8 cellular contexts compared by ENCODE assay signal in genomic region chr12:57765003-57765697, GRCh38. TPM values are rescaled to one million over a fixed set of nuclear protein-coding genes. Genes with fewer than 3 reads are reported as not detected.
DNase-seq lines count a peak whose midpoint lies in the region; ATAC-seq and TF ChIP-seq lines count a peak whose summit lies in the region.

No MANE protein-coding gene starts in this region.

- H3K4me2 ChIP-seq in OCI-LY3 (ENCODE audit: low read length) (peak overlapping the region; percentile 83), skeletal muscle satellite cell (ENCODE audit: low read length) (peak overlapping the region; percentile 69)

- H3K27ac ChIP-seq in OCI-LY3 (ENCODE audit: low read length) (no peak overlapping the region), right cardiac atrium (ENCODE audit: low read length) (no peak overlapping the region)

- peak; percentile 68 for TF ChIP-seq CTCF in GM10248 (IDR thresholded peaks at IDR 0.05; ENCODE audit: control extremely low read depth, extremely low read depth, low read depth, missing control alignments)
- TF ChIP-seq CTCF in OCI-LY3 (IDR thresholded peaks at IDR 0.05; ENCODE audit: low read depth, low read length), result peak; percentile 54

- CTCF ChIA-PET in GM10248 (lab: Yijun Ruan, JAX), result interaction anchor here (0.6 to 4.7 kb wide), 9 partner anchors 8 to 182 kb away, joined by 3 to 61 read pairs (median 3); partner anchors contain the start of genes AVIL, CDK4 and TSFM
- CTCF ChIA-PET in activated naive CD4-positive, alpha-beta T cell treated with anti-CD3 and anti-CD28 coated beads for 36 hours (lab: Charles Lee), result interaction anchor here (0.6 to 5.3 kb wide), 10 partner anchors 9 to 177 kb away, joined by 3 to 42 read pairs (median 3); partner anchors contain the start of gene MARCHF9

- intact Hi-C loops in activated naive CD4-positive, alpha-beta T cell treated with anti-CD3 and anti-CD28 coated beads for 36 hours (cut with micrococcal nuclease), result loop anchor here (1.0 to 2.0 kb wide), 2 partner anchors 9 to 18 kb away; partner anchors contain the start of gene TSFM
- intact Hi-C loops in right cardiac atrium (cut with DNase I), result no loop called here

- peaks cover 4% of the 10 kb centered on the region; the same call in 1 of the 2 replicates for H3K4me1 ChIP-seq in OCI-LY3 (ENCODE audit: low read length)
- peaks cover 4% of the 10 kb centered on the region for H3K4me1 ChIP-seq in right cardiac atrium (ENCODE audit: control insufficient read depth, insufficient read depth, low read length)
- H3K4me1 ChIP-seq in skeletal muscle satellite cell (ENCODE audit: control insufficient read depth, insufficient read depth, low read length), result peaks cover 27% of the 10 kb centered on the region

- peaks cover 30% of the 10 kb centered on the region for H3K4me1 Mint-ChIP-seq in activated naive CD4-positive, alpha-beta T cell treated with anti-CD3 and anti-CD28 coated beads for 36 hours (ENCODE audit: low read depth)

- peaks cover 6% of the 10 kb centered on the region for H3K27me3 Mint-ChIP-seq in activated naive CD4-positive, alpha-beta T cell treated with anti-CD3 and anti-CD28 coated beads for 36 hours (ENCODE audit: low read depth)

- peaks cover 12% of the 10 kb centered on the region for H4K20me1 ChIP-seq in OCI-LY3 (ENCODE audit: insufficient read depth, low read length)

- H3K9ac ChIP-seq in OCI-LY3 (ENCODE audit: low read length) (peak overlapping the region; percentile 52), skeletal muscle satellite cell (ENCODE audit: low read depth, low read length) (no peak overlapping the region)

- H3K4me3 Mint-ChIP-seq in activated naive CD4-positive, alpha-beta T cell treated with anti-CD3 and anti-CD28 coated beads for 36 hours, result peak overlapping the region; percentile 88

- peak overlapping the region; percentile 63 for H3K27ac Mint-ChIP-seq in activated naive CD4-positive, alpha-beta T cell treated with anti-CD3 and anti-CD28 coated beads for 36 hours

- DNase-seq in GM10248 (ENCODE audit: extremely low spot score), result peak; percentile 60
- peak; percentile 91 for DNase-seq in H7
- DNase-seq in activated naive CD4-positive, alpha-beta T cell treated with anti-CD3 and anti-CD28 coated beads for 36 hours, result peak; percentile 80
- peak in 2 of 3 donors; percentile 73 to 74 for DNase-seq in right cardiac atrium
- no peak for DNase-seq in GDM1 (lab: John Stamatoyannopoulos, UW)
- no peak for DNase-seq in 8988T

- peak overlapping the region; percentile 40; the same call in 1 of the 2 replicates for H2AFZ ChIP-seq in OCI-LY3 (ENCODE audit: low read depth, low read length)

- no peaks in the 10 kb centered on the region for H3K9me3 Mint-ChIP-seq in activated naive CD4-positive, alpha-beta T cell treated with anti-CD3 and anti-CD28 coated beads for 36 hours

- POLR2A ChIA-PET in GM10248 (lab: Yijun Ruan, JAX), result no interaction called here

- H3K27me3 ChIP-seq in H7 (ENCODE audit: control insufficient read depth, insufficient read depth, low read length) (peaks cover 66% of the 10 kb centered on the region), OCI-LY3 (ENCODE audit: low read depth, low read length) (no peaks in the 10 kb centered on the region), right cardiac atrium (ENCODE audit: control insufficient read depth, insufficient read depth) (no peaks in the 10 kb centered on the region), skeletal muscle satellite cell (ENCODE audit: control insufficient read depth, insufficient read depth, low read length) (peaks cover 36% of the 10 kb centered on the region)

- WGBS in right cardiac atrium, result 1% methylated on average over 60 of the region's 60 CpGs

- H3K36me3 ChIP-seq in H7 (replicated peaks; ENCODE audit: control insufficient read depth, insufficient read depth, low read length), result peaks cover 11% of the 10 kb centered on the region
- peaks cover 38% of the 10 kb centered on the region for H3K36me3 ChIP-seq in OCI-LY3 (replicated peaks; ENCODE audit: low read depth, low read length)
- H3K36me3 ChIP-seq in skeletal muscle satellite cell (ENCODE audit: insufficient read depth, low read length), result peaks cover 12% of the 10 kb centered on the region

- peak overlapping the region; percentile 48 for H3K4me3 ChIP-seq in H7 (ENCODE audit: insufficient read depth, low read depth, low read length)
- peak overlapping the region; percentile 78 for H3K4me3 ChIP-seq in OCI-LY3 (ENCODE audit: low read length)
- peak overlapping the region; percentile 14 for H3K4me3 ChIP-seq in right cardiac atrium (ENCODE audit: low read length)
- peak overlapping the region; percentile 50 for H3K4me3 ChIP-seq in skeletal muscle satellite cell (ENCODE audit: low read length)

- peaks cover under 1% of the 10 kb centered on the region; the same call in 1 of the 2 replicates for H3K79me2 ChIP-seq in OCI-LY3 (ENCODE audit: low read length)

- peak; percentile 36 to 54 for ATAC-seq in right cardiac atrium

- H3K36me3 Mint-ChIP-seq in activated naive CD4-positive, alpha-beta T cell treated with anti-CD3 and anti-CD28 coated beads for 36 hours (ENCODE audit: low read depth), result peaks cover 26% of the 10 kb centered on the region

- H3K9me3 ChIP-seq in OCI-LY3 (ENCODE audit: insufficient read depth, low read length), result no peaks in the 10 kb centered on the region
- H3K9me3 ChIP-seq in right cardiac atrium (ENCODE audit: control insufficient read depth, low read length), result no peaks in the 10 kb centered on the region
- no peaks in the 10 kb centered on the region for H3K9me3 ChIP-seq in skeletal muscle satellite cell (replicated peaks; ENCODE audit: low read length)

RNA-seq across cellular contexts. Expression of gene CYP27B1, which starts 1.7 kb away (rescaled TPM):
- 0.26 and 0.59 TPM in 2 replicates for total RNA-seq in H7 (2014; rRNA removed; shearing (Covaris generic))
- total RNA-seq in activated naive CD4-positive, alpha-beta T cell treated with anti-CD3 and anti-CD28 coated beads for 36 hours, result 1 to 10 TPM; 5.4 to 6.1 TPM
- under 1 TPM in 3 of 4 donors, not detected in 1; 0.12 to 0.22 (median 0.14) TPM for total RNA-seq in right cardiac atrium
- 0.18 TPM for polyA plus RNA-seq in right cardiac atrium
- 0.51 and 1.3 TPM in 2 replicates for total RNA-seq in skeletal muscle satellite cell (2012; rRNA removed)

RNA-seq across cellular contexts. Expression of gene METTL1, which starts 6.8 kb away (rescaled TPM):
- 7.1 and 13.8 TPM in 2 replicates for total RNA-seq in H7 (2014; rRNA removed; shearing (Covaris generic))
- total RNA-seq in activated naive CD4-positive, alpha-beta T cell treated with anti-CD3 and anti-CD28 coated beads for 36 hours, result 10 to 100 TPM; 17.3 to 20.4 TPM
- 10 to 100 TPM in 1 of 4 donors, 1 to 10 TPM in 3; 5.7 to 15.8 (median 8.5) TPM for total RNA-seq in right cardiac atrium
- 6.3 TPM for polyA plus RNA-seq in right cardiac atrium
- 4.6 and 5.2 TPM in 2 replicates for total RNA-seq in skeletal muscle satellite cell (2012; rRNA removed)

RNA-seq across cellular contexts. Expression of gene EEF1AKMT3, which starts 7.3 kb away (rescaled TPM):
- 3.2 and 3.6 TPM in 2 replicates for total RNA-seq in H7 (2014; rRNA removed; shearing (Covaris generic))
- total RNA-seq in activated naive CD4-positive, alpha-beta T cell treated with anti-CD3 and anti-CD28 coated beads for 36 hours, result 1 to 10 TPM; 3.6 to 4.6 TPM
- 1 to 10 TPM; 2.1 to 3.1 (median 2.6) TPM for total RNA-seq in right cardiac atrium
- polyA plus RNA-seq in right cardiac atrium, result 0.95 TPM
- 3.8 and 9.8 TPM in 2 replicates for total RNA-seq in skeletal muscle satellite cell (2012; rRNA removed)

RNA-seq across cellular contexts. Expression of gene MARCHF9, which starts 10.2 kb away (rescaled TPM):
- 1.9 and 4.3 TPM in 2 replicates for total RNA-seq in H7 (2014; rRNA removed; shearing (Covaris generic))
- 10 to 100 TPM; 10.4 to 10.8 TPM for total RNA-seq in activated naive CD4-positive, alpha-beta T cell treated with anti-CD3 and anti-CD28 coated beads for 36 hours
- total RNA-seq in right cardiac atrium, result 10 to 100 TPM; 15.2 to 17.8 (median 16.4) TPM
- 14.3 TPM for polyA plus RNA-seq in right cardiac atrium
- 0.51 and 2.0 TPM in 2 replicates for total RNA-seq in skeletal muscle satellite cell (2012; rRNA removed)

RNA-seq across cellular contexts. Expression of gene CDK4, which starts 13.0 kb away (rescaled TPM):
- 234 and 275 TPM in 2 replicates for total RNA-seq in H7 (2014; rRNA removed; shearing (Covaris generic))
- 100 to 1,000 TPM; 194 to 202 TPM for total RNA-seq in activated naive CD4-positive, alpha-beta T cell treated with anti-CD3 and anti-CD28 coated beads for 36 hours
- total RNA-seq in right cardiac atrium, result 10 to 100 TPM; 50.9 to 53.9 (median 53.4) TPM
- 29.7 TPM for polyA plus RNA-seq in right cardiac atrium
- 157 and 178 TPM in 2 replicates for total RNA-seq in skeletal muscle satellite cell (2012; rRNA removed)

Comparison
In these comparisons a context has a peak if more than half of its experiments do, and no peak if none do; other contexts are left out.
1. DNase-seq: peak in GM10248 (single experiment), H7 (single experiment), activated naive CD4-positive, alpha-beta T cell treated with anti-CD3 and anti-CD28 coated beads for 36 hours (single experiment) and right cardiac atrium (2 of 3); none in GDM1 (single experiment) and 8988T (single experiment).
2. H3K4me3 ChIP-seq: peak in every context shown above with its lines; median percentile 78 in OCI-LY3; 50 in skeletal muscle satellite cell; 48 in H7; 14 in right cardiac atrium.